ENCODE assay signal across 17 cellular contexts in genomic region chr15:84812842-84813241, GRCh38. TPM values are rescaled to one million over a fixed set of nuclear protein-coding genes. Genes with fewer than 3 reads are reported as not detected.
A peak's percentile ranks its signal among the peaks of the same experiment; 100 is the strongest.
DNase-seq lines count a peak whose midpoint lies in the region; ATAC-seq and TF ChIP-seq lines count a peak whose summit lies in the region.
"Had no signal": no experiment of that assay in that cellular context is flagged by ENCODE, and none has a peak within 500 bp of the region (broad histone marks: within the 10 kb centered on the region; RNA-seq: fewer than 3 reads in every experiment).

No MANE protein-coding gene starts in this region.

- no peaks in the 10 kb centered on the region for H3K27me3 ChIP-seq in endodermal cell (ENCODE audit: control insufficient read depth, insufficient read depth, low read length, poor library complexity, severe bottlenecking)
- H3K27me3 ChIP-seq in spleen (replicated peaks in 1 of 7) = peaks cover 0 to 20% (median 10%) of the 10 kb centered on the region in 7 donors

- TF ChIP-seq CTCF in endodermal cell (conservative IDR thresholded peaks at IDR 0.05) (no peak), spleen (IDR thresholded peaks at IDR 0.05 in 8 of 11, conservative IDR thresholded peaks at IDR 0.05 in 3 of 11) (no peak)

- no peak overlapping the region for H3K27ac Mint-ChIP-seq in endodermal cell
- no peak overlapping the region for H3K27ac Mint-ChIP-seq in activated T-cell treated with anti-CD3 and anti-CD28 coated beads, Interleukin-2, amount 50 U/mL, for 72 hours
- H3K27ac Mint-ChIP-seq: CD14-positive monocyte; CD8-positive, alpha-beta T cell; H9; HFFc6 had no signal

- DNase-seq in M059J (ENCODE audit: low read depth) (peak; percentile 16), endodermal cell (peak; percentile 10), left kidney (ENCODE audit: low read depth, low spot score) (peak; percentile 6), NCI-H69 (lab: John Stamatoyannopoulos, UW) (no peak), spleen (no peak), foreskin melanocyte (no peak)
- DNase-seq in activated T-cell treated with anti-CD3 and anti-CD28 coated beads, Interleukin-2, amount 50 U/mL, for 72 hours = no peak
- DNase-seq: CD8-positive, alpha-beta T cell; COR-L47; DMS153; DMS79 treated with DMSO at 0.1 percent for 48 hours; EL; GOT3; H9; HFFc6 had no signal

- H3K27me3 Mint-ChIP-seq in endodermal cell (ENCODE audit: insufficient read depth) = no peaks in the 10 kb centered on the region
- H3K27me3 Mint-ChIP-seq in activated T-cell treated with anti-CD3 and anti-CD28 coated beads, Interleukin-2, amount 50 U/mL, for 72 hours (ENCODE audit: low read depth) = peaks cover 5% of the 10 kb centered on the region

- H3K4me3 Mint-ChIP-seq in endodermal cell = no peak overlapping the region
- no peak overlapping the region for H3K4me3 Mint-ChIP-seq in activated T-cell treated with anti-CD3 and anti-CD28 coated beads, Interleukin-2, amount 50 U/mL, for 72 hours
- H3K4me3 Mint-ChIP-seq: CD14-positive monocyte; CD8-positive, alpha-beta T cell; H9; HFFc6 had no signal

- H3K9ac ChIP-seq in endodermal cell (ENCODE audit: extremely low read depth, low read length, poor library complexity, severe bottlenecking) = no peak overlapping the region

- no peak for TF ChIP-seq POLR2A in spleen (IDR thresholded peaks at IDR 0.05)

- H3K36me3 Mint-ChIP-seq in endodermal cell (ENCODE audit: low read depth) = peaks cover 12% of the 10 kb centered on the region
- H3K36me3 Mint-ChIP-seq in activated T-cell treated with anti-CD3 and anti-CD28 coated beads, Interleukin-2, amount 50 U/mL, for 72 hours (ENCODE audit: insufficient read depth in 2 of 2) = no peaks in the 10 kb centered on the region
- H3K36me3 Mint-ChIP-seq: CD8-positive, alpha-beta T cell had no signal

- H3K9me3 ChIP-seq in endodermal cell (ENCODE audit: control insufficient read depth, low read length) (no peaks in the 10 kb centered on the region), spleen (no peaks in the 10 kb centered on the region)

- ATAC-seq in activated T-cell treated with anti-CD3 and anti-CD28 coated beads, Interleukin-2, amount 50 U/mL, for 72 hours (replicated peaks in 1 of 2) = no peak
- ATAC-seq: CD8-positive, alpha-beta T cell; HepG2 had no signal

- intact Hi-C loops in spleen (cut with DNase I; ENCODE audit: low total_unique reads) = no loop called here

- 91 to 100% methylated on average over 1 to 2 of the region's 2 CpGs for WGBS in endodermal cell (ENCODE audit: insufficient coverage in 1 of 2, insufficient read length in 1 of 2), 2 experiments
- WGBS in spleen, 5 donors = 81 to 98% (median 90%) methylated on average over 2 of the region's 2 CpGs

- H3K4me3 ChIP-seq in endodermal cell (ENCODE audit: low read length) (no peak overlapping the region), spleen (no peak overlapping the region)

- H3K4me1 Mint-ChIP-seq in endodermal cell = peaks cover 3% of the 10 kb centered on the region
- H3K4me1 Mint-ChIP-seq in activated T-cell treated with anti-CD3 and anti-CD28 coated beads, Interleukin-2, amount 50 U/mL, for 72 hours (ENCODE audit: low read depth) = peaks cover under 1% of the 10 kb centered on the region

- H3K9me3 Mint-ChIP-seq in endodermal cell = no peaks in the 10 kb centered on the region
- H3K9me3 Mint-ChIP-seq in activated T-cell treated with anti-CD3 and anti-CD28 coated beads, Interleukin-2, amount 50 U/mL, for 72 hours = no peaks in the 10 kb centered on the region
- H3K9me3 Mint-ChIP-seq: CD8-positive, alpha-beta T cell; H9; HFFc6 had no signal

- H3K4me1 ChIP-seq in endodermal cell (ENCODE audit: control insufficient read depth, insufficient read depth, low read length) = peaks cover 4% of the 10 kb centered on the region
- peaks cover 0 to 29% (median 16%) of the 10 kb centered on the region in 6 donors for H3K4me1 ChIP-seq in spleen

- H3K27ac ChIP-seq in endodermal cell (ENCODE audit: low read depth, low read length) (no peak overlapping the region), spleen (no peak overlapping the region)

- H3K36me3 ChIP-seq in endodermal cell (ENCODE audit: control insufficient read depth, insufficient read depth, low read length) (peaks cover 9% of the 10 kb centered on the region), spleen (peaks cover 0 to 10% (median 0%) of the 10 kb centered on the region in 6 donors)

RNA-seq across cellular contexts. Expression of gene ALPK3, which starts 4.3 kb away (rescaled TPM):
- total RNA-seq in M059J (2014; rRNA removed; shearing (Covaris generic)) = 0.25 and 1.0 TPM in 2 replicates
- total RNA-seq in endodermal cell = 10 to 100 TPM; 57.8 to 94.1 TPM
- polyA plus RNA-seq in endodermal cell (2013, experiment 1 of 2) = 14.0 TPM
- 17.0 TPM for polyA plus RNA-seq in endodermal cell (2013, experiment 2 of 2)
- total RNA-seq in activated T-cell treated with anti-CD3 and anti-CD28 coated beads, Interleukin-2, amount 50 U/mL, for 72 hours = under 1 TPM; 0.46 TPM
- total RNA-seq in spleen = 1 to 10 TPM in 1 of 7 donors, under 1 TPM in 6; 0.69 to 1.1 (median 0.77) TPM
- polyA plus RNA-seq in spleen = under 1 TPM; 0.13 to 0.29 (median 0.14) TPM

Comparison
In these comparisons a context has a peak if more than half of its experiments do, and no peak if none do; other contexts are left out.
1. DNase-seq: peak in M059J (single experiment), endodermal cell (single experiment) and left kidney (single experiment); none in NCI-H69 (single experiment), activated T-cell treated with anti-CD3 and anti-CD28 coated beads, Interleukin-2, amount 50 U/mL, for 72 hours (0 of 2), spleen (single experiment) and foreskin melanocyte (single experiment).
2. RNA of gene ALPK3, which starts 4.3 kb away (total RNA-seq): 57.8 to 94.1 TPM in endodermal cell; 0.69 to 1.1 TPM in spleen, 0.46 TPM in activated T-cell treated with anti-CD3 and anti-CD28 coated beads, Interleukin-2, amount 50 U/mL, for 72 hours and 0.25 to 1.0 TPM in M059J; every median in the first group is over 10 times any median in the second.